In the genomic region with DNA sequence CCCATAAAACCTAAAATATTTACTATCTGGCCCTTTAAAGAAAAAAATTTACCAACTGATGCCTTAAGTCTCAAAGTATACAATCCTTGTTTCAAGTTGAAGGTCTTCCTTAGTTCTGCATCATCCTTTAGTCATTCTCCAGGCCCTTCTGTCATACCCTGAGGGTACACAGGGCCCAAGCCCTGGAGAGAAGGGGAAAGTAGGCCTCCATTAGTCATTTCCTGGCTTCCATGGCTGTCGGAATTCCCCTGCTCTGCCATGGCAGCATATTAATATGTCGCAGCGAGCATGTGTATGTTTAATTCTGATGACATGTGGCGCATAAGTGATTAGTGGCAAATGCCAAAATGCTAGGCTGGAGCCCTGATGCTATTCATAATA, we compare ENCODE assay signal across 11 cellular contexts. TPM values are rescaled to one million over a fixed set of nuclear protein-coding genes. Genes with fewer than 3 reads are reported as not detected.
DNase-seq lines count a peak whose midpoint lies in the region; ATAC-seq, FAIRE-seq and TF ChIP-seq lines count a peak whose summit lies in the region.
"Had no signal": no experiment of that assay in that cellular context is flagged by ENCODE, and none has a peak within 500 bp of the region (broad histone marks: within the 10 kb centered on the region; RNA-seq: fewer than 3 reads in every experiment).

No MANE protein-coding gene starts in this region.

- intact Hi-C loops in kidney (cut with DNase I), result no loop called here

- H3K27me3 ChIP-seq in adipocyte (replicated peaks; ENCODE audit: control insufficient read depth, insufficient read depth, low read length), result no peaks in the 10 kb centered on the region
- H3K27me3 ChIP-seq: thyroid gland had no signal

- H3K4me1 ChIP-seq in adipocyte (ENCODE audit: control insufficient read depth, insufficient read depth, low read length) (peaks cover 15% of the 10 kb centered on the region), kidney (ENCODE audit: control insufficient read depth in 1 of 2, insufficient read depth in 1 of 2, low read depth in 1 of 2, low read length in 2 of 2) (no peaks in the 10 kb centered on the region)

- no peak for ATAC-seq in HG02610 (IDR thresholded peaks at IDR 0.05; ENCODE audit: unreplicated experiment)
- no peak for ATAC-seq in HG03354 (IDR thresholded peaks at IDR 0.05; ENCODE audit: poor library complexity, severe bottlenecking, unreplicated experiment)

- no peak overlapping the region for H3K4me3 ChIP-seq in AG09309 (ENCODE audit: control insufficient read depth, low read depth, low read length)
- H3K4me3 ChIP-seq in adipocyte (ENCODE audit: low read length), result no peak overlapping the region
- no peak overlapping the region for H3K4me3 ChIP-seq in kidney (ENCODE audit: low read length in 2 of 2)
- H3K4me3 ChIP-seq: thyroid gland had no signal

- H3K36me3 ChIP-seq in adipocyte (ENCODE audit: control insufficient read depth, insufficient read depth, low read length, severe bottlenecking) (no peaks in the 10 kb centered on the region), kidney (ENCODE audit: control insufficient read depth in 1 of 2, insufficient read depth in 2 of 2, low read length in 2 of 2) (no peaks in the 10 kb centered on the region)
- H3K36me3 ChIP-seq: thyroid gland had no signal

- TF ChIP-seq CTCF in AG09309 (IDR thresholded peaks at IDR 0.05; ENCODE audit: control insufficient read depth, insufficient read depth, low read depth, low read length, missing control alignments), result no peak
- TF ChIP-seq CTCF in kidney (IDR thresholded peaks at IDR 0.05; ENCODE audit: borderline replicate concordance, extremely low read depth, insufficient read depth), result no peak

- DNase-seq in AG09309 (ENCODE audit: low read depth), result peak; percentile 79
- peak; percentile 72 for DNase-seq in HK-2 (ENCODE audit: unreplicated experiment)
- DNase-seq in adipocyte (ENCODE audit: low read depth), result peak; percentile 89
- DNase-seq in islet precursor cell, result peak; percentile 89
- no peak for DNase-seq in kidney
- no peak for DNase-seq in NCI-H2227 (lab: John Stamatoyannopoulos, UW; ENCODE audit: unreplicated experiment)
- DNase-seq: activated T-cell treated with anti-CD3 and anti-CD28 coated beads, Interleukin-2, amount 50 U/mL, for 1 hour; erythroblast had no signal

- FAIRE-seq in kidney (lab: Jason Lieb, UNC), result no peak

- no peak overlapping the region for H3K27ac ChIP-seq in kidney (ENCODE audit: low read depth in 2 of 2, low read length in 2 of 2)

- H3K9ac ChIP-seq in adipocyte (ENCODE audit: low read length), result no peak overlapping the region
- H3K9ac ChIP-seq in kidney (ENCODE audit: low read length in 2 of 2), result no peak overlapping the region

- peaks cover 2% of the 10 kb centered on the region for H3K9me3 ChIP-seq in adipocyte (ENCODE audit: control insufficient read depth, low read length)
- no peaks in the 10 kb centered on the region for H3K9me3 ChIP-seq in kidney (ENCODE audit: control insufficient read depth in 1 of 2, low read length in 2 of 2)
- H3K9me3 ChIP-seq: thyroid gland had no signal

RNA-seq across cellular contexts. Expression of a gene that starts 22.0 kb away (rescaled TPM):
- 8.7 TPM for total RNA-seq in kidney
- 4.9 TPM for polyA plus RNA-seq in kidney (ENCODE audit: insufficient read depth, low read depth, low replicate concordance)

Comparison
In these comparisons a context has a peak if more than half of its experiments do, and no peak if none do; other contexts are left out.
1. DNase-seq: peak in AG09309 (single experiment), HK-2 (single experiment), adipocyte (single experiment) and islet precursor cell (single experiment); none in kidney (single experiment) and NCI-H2227 (single experiment).